Comparison of ENCODE assay signal across 9 cellular contexts in the genomic region with DNA sequence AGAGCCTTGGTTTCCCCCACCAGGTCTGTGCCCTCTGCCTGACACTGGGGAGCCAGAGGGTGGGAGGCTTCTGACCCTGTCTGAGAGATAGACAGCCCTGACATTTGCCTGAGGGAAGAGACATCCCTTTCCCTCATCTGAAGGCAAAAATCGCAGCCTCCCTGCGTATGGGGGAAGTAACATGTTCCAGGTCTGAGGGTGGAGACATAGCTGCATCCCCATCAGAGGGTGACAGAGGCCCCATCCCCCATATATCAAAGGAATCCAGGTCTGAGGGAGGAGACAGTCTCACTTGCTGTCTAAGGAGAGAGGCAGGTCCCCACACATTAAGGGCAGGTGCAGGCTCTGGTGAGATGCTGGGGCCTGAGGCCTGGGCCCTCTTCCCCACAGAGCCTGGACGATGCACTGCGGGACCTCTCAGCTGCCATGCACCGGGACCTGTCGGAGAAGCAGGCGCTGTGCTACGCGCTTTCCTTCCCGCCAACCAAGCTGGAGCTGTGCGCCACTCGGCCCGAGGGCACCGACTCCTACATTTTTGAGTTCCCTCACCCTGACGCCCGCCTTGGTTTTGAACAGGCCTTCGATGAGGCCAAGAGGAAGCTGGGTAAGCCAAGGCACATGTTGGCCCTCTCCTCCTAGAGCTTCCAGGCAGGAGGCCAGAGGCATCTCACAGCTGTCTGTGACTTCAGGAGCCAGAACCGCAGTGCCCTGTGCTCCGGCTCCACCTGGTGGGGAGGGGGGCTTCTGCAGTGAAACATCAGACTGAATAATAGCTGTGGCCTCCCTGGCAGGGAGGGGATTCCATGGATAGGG. TPM values are rescaled to one million over a fixed set of nuclear protein-coding genes. Genes with fewer than 3 reads are reported as not detected.
DNase-seq lines count a peak whose midpoint lies in the region; TF ChIP-seq lines count a peak whose summit lies in the region.
"Had no signal": no experiment of that assay in that cellular context is flagged by ENCODE, and none has a peak within 500 bp of the region (broad histone marks: within the 10 kb centered on the region; RNA-seq: fewer than 3 reads in every experiment).

No MANE protein-coding gene starts in this region.

- no peak overlapping the region for H2AFZ ChIP-seq in ACC112 (ENCODE audit: low read length, unreplicated experiment)
- H2AFZ ChIP-seq in neural progenitor cell (replicated peaks), result no peak overlapping the region

- DNase-seq in RPMI8226, result peak; percentile 84
- peak in 14 of 61 donors; percentile 23 to 72 (median 40) for DNase-seq in caudate nucleus (lab: John Stamatoyannopoulos, UW)
- DNase-seq in neural progenitor cell (ENCODE audit: low spot score), result peak; percentile 62
- DNase-seq in superior temporal gyrus (ENCODE audit: extremely low spot score), result no peak
- no peak for DNase-seq in lower leg skin (ENCODE audit: low spot score in 2 of 2)
- no peak for DNase-seq in activated T-helper 2 cell treated with anti-CD3 and anti-CD28 coated beads, Interferon-gamma antibody, Interleukin-2, Interleukin-4, amounts not matched to agents 10 μg/mL and 5 μg/mL and 100 μg/mL, durations not matched to agents 14 hours and 24 hours and 36 hours (ENCODE audit: low spot score)

- peaks cover 15% of the 10 kb centered on the region for H3K4me1 ChIP-seq in ACC112 (ENCODE audit: control insufficient read depth, insufficient read depth, low read length, unreplicated experiment)
- H3K4me1 ChIP-seq in neural progenitor cell, result peaks cover 5% of the 10 kb centered on the region
- H3K4me1 ChIP-seq: body of pancreas had no signal

- no peak for TF ChIP-seq POLR2A in lower leg skin (IDR thresholded peaks at IDR 0.05)

- H3K4me3 ChIP-seq in ACC112 (ENCODE audit: low read depth, low read length) (0 out of 2 replicates have a peak overlapping the region, but pooled peaks have one; percentile 23), neural progenitor cell (no peak overlapping the region), lower leg skin (ENCODE audit: low read depth, poor library complexity, severe bottlenecking) (no peak overlapping the region)
- H3K4me3 ChIP-seq: body of pancreas had no signal

- H3K27ac Mint-ChIP-seq in neural progenitor cell, result no peak overlapping the region
- no peak overlapping the region for H3K27ac Mint-ChIP-seq in activated T-helper 2 cell treated with anti-CD3 and anti-CD28 coated beads, Interferon-gamma antibody, Interleukin-2, Interleukin-4, amounts not matched to agents 10 μg/mL and 5 μg/mL and 100 μg/mL, durations not matched to agents 14 hours and 24 hours and 36 hours

- peaks cover 4% of the 10 kb centered on the region for H3K27me3 Mint-ChIP-seq in neural progenitor cell (ENCODE audit: insufficient read depth, low read depth)
- H3K27me3 Mint-ChIP-seq in activated T-helper 2 cell treated with anti-CD3 and anti-CD28 coated beads, Interferon-gamma antibody, Interleukin-2, Interleukin-4, amounts not matched to agents 10 μg/mL and 5 μg/mL and 100 μg/mL, durations not matched to agents 14 hours and 24 hours and 36 hours (ENCODE audit: low read depth), result no peaks in the 10 kb centered on the region

- WGBS in lower leg skin, 2 donors, result 80 to 84% methylated on average over 19 of the region's 19 CpGs

- peaks cover 20% of the 10 kb centered on the region for H3F3A ChIP-seq in neural progenitor cell (ENCODE audit: low read depth)

- H3K27me3 ChIP-seq in ACC112 (ENCODE audit: insufficient read depth, low read length) (no peaks in the 10 kb centered on the region), neural progenitor cell (no peaks in the 10 kb centered on the region)
- H3K27me3 ChIP-seq: body of pancreas had no signal

- H3K9me3 Mint-ChIP-seq in neural progenitor cell, result no peaks in the 10 kb centered on the region
- H3K9me3 Mint-ChIP-seq in activated T-helper 2 cell treated with anti-CD3 and anti-CD28 coated beads, Interferon-gamma antibody, Interleukin-2, Interleukin-4, amounts not matched to agents 10 μg/mL and 5 μg/mL and 100 μg/mL, durations not matched to agents 14 hours and 24 hours and 36 hours, result no peaks in the 10 kb centered on the region

- H3K36me3 Mint-ChIP-seq in neural progenitor cell, result peaks cover 18% of the 10 kb centered on the region
- H3K36me3 Mint-ChIP-seq in activated T-helper 2 cell treated with anti-CD3 and anti-CD28 coated beads, Interferon-gamma antibody, Interleukin-2, Interleukin-4, amounts not matched to agents 10 μg/mL and 5 μg/mL and 100 μg/mL, durations not matched to agents 14 hours and 24 hours and 36 hours (ENCODE audit: low read depth), result no peaks in the 10 kb centered on the region

- peaks cover 44% of the 10 kb centered on the region for H4K20me1 ChIP-seq in neural progenitor cell (ENCODE audit: low read depth)

- no peak overlapping the region for H3K9ac ChIP-seq in neural progenitor cell

- H3K9me3 ChIP-seq in neural progenitor cell (ENCODE audit: low read depth), result no peaks in the 10 kb centered on the region
- H3K9me3 ChIP-seq: body of pancreas had no signal

- H3K4me3 Mint-ChIP-seq in neural progenitor cell, result no peak overlapping the region
- no peak overlapping the region for H3K4me3 Mint-ChIP-seq in activated T-helper 2 cell treated with anti-CD3 and anti-CD28 coated beads, Interferon-gamma antibody, Interleukin-2, Interleukin-4, amounts not matched to agents 10 μg/mL and 5 μg/mL and 100 μg/mL, durations not matched to agents 14 hours and 24 hours and 36 hours (ENCODE audit: low read depth)

- H3K27ac ChIP-seq in ACC112 (ENCODE audit: low read depth, low read length), result peak overlapping the region; percentile 73
- peak overlapping the region; percentile 11 for H3K27ac ChIP-seq in caudate nucleus (ENCODE audit: low read depth, low read length)
- no peak overlapping the region for H3K27ac ChIP-seq in neural progenitor cell
- H3K27ac ChIP-seq: body of pancreas had no signal

- H3K4me2 ChIP-seq in neural progenitor cell, result no peak overlapping the region

- peaks cover 22% of the 10 kb centered on the region for H3K36me3 ChIP-seq in ACC112 (ENCODE audit: insufficient read depth, low read length)
- H3K36me3 ChIP-seq in neural progenitor cell, result no peaks in the 10 kb centered on the region

- no peaks in the 10 kb centered on the region for H3K79me2 ChIP-seq in ACC112 (ENCODE audit: control insufficient read depth, insufficient read depth, low read length, unreplicated experiment)
- H3K79me2 ChIP-seq in neural progenitor cell (ENCODE audit: low read depth), result no peaks in the 10 kb centered on the region

- peaks cover 2% of the 10 kb centered on the region for H3K4me1 Mint-ChIP-seq in neural progenitor cell
- H3K4me1 Mint-ChIP-seq in activated T-helper 2 cell treated with anti-CD3 and anti-CD28 coated beads, Interferon-gamma antibody, Interleukin-2, Interleukin-4, amounts not matched to agents 10 μg/mL and 5 μg/mL and 100 μg/mL, durations not matched to agents 14 hours and 24 hours and 36 hours (ENCODE audit: low read depth), result no peaks in the 10 kb centered on the region

- peak; percentile 61 for TF ChIP-seq CTCF in GM12874 (IDR thresholded peaks at IDR 0.05; ENCODE audit: insufficient read depth, low read depth, low read length)
- TF ChIP-seq CTCF in neural progenitor cell (IDR thresholded peaks at IDR 0.05), result peak; percentile 59
- no peak for TF ChIP-seq CTCF in lower leg skin (IDR thresholded peaks at IDR 0.05)

- intact Hi-C loops in lower leg skin (cut with DNase I; ENCODE audit: low total_unique reads), result no loop called here
- intact Hi-C loops in activated T-helper 2 cell treated with anti-CD3 and anti-CD28 coated beads, Interferon-gamma antibody, Interleukin-2, Interleukin-4, amounts not matched to agents 10 μg/mL and 5 μg/mL and 100 μg/mL, durations not matched to agents 14 hours and 24 hours and 36 hours (cut with micrococcal nuclease), result no loop called here

RNA-seq across cellular contexts. Expression of gene RELT, which starts 16.1 kb away (rescaled TPM):
- total RNA-seq in neural progenitor cell (ENCODE audit: low replicate concordance) (5.4 and 15.0 TPM in 2 replicates), lower leg skin (1 to 10 TPM; 2.1 to 4.8 (median 4.4) TPM)
- 33.5 and 34.5 TPM in 2 replicates for total RNA-seq in activated T-helper 2 cell treated with anti-CD3 and anti-CD28 coated beads, Interferon-gamma antibody, Interleukin-2, Interleukin-4, amounts not matched to agents 10 μg/mL and 5 μg/mL and 100 μg/mL, durations not matched to agents 14 hours and 24 hours and 36 hours

RNA-seq across cellular contexts. Expression of gene ARHGEF17, which starts 52.1 kb away (rescaled TPM):
- 19.9 and 41.8 TPM in 2 replicates for total RNA-seq in neural progenitor cell (ENCODE audit: low replicate concordance)
- 10 to 100 TPM; 10.2 to 18.8 (median 14.7) TPM for total RNA-seq in lower leg skin
- total RNA-seq in activated T-helper 2 cell treated with anti-CD3 and anti-CD28 coated beads, Interferon-gamma antibody, Interleukin-2, Interleukin-4, amounts not matched to agents 10 μg/mL and 5 μg/mL and 100 μg/mL, durations not matched to agents 14 hours and 24 hours and 36 hours, result 0.09 and 0.30 TPM in 2 replicates

Comparison
In these comparisons a context has a peak if more than half of its experiments do, and no peak if none do; other contexts are left out.
1. CTCF ChIP-seq: peak in GM12874 (single experiment) and neural progenitor cell (single experiment); none in lower leg skin (0 of 3).
2. DNase-seq: peak in RPMI8226 (single experiment) and neural progenitor cell (single experiment); none in superior temporal gyrus (single experiment), lower leg skin (0 of 2) and activated T-helper 2 cell treated with anti-CD3 and anti-CD28 coated beads, Interferon-gamma antibody, Interleukin-2, Interleukin-4, amounts not matched to agents 10 μg/mL and 5 μg/mL and 100 μg/mL, durations not matched to agents 14 hours and 24 hours and 36 hours (single experiment).